Comparison of ENCODE assay signal across 8 cellular contexts in the genomic region with DNA sequence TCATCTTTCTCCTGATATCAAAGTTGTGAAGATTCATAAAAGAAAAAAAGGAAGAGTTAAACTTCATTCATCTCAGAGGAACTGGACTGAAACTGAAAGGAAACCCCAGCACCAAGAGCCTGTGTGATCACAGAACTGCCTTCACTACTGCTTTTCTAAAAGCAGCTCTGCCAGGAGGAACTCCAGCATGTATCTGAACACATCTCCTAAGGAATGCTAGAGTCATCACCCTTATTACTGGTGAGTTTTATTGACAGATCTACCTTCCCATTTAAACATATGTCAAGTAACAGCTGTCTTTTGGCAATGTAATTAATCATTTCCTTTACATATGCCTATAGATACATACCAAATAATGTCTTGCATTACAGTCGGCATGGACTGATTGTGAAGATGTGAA.
DNase-seq lines count a peak whose midpoint lies in the region; ATAC-seq, FAIRE-seq and TF ChIP-seq lines count a peak whose summit lies in the region.

No MANE protein-coding gene starts in this region.

- H3K27ac ChIP-seq in spleen (peak overlapping the region in 6 of 8 donors; percentile 62 to 71 (median 68)), tibial nerve (peak overlapping the region in 2 of 4 donors; percentile 27 to 72)

- no peaks in the 10 kb centered on the region for H3K9me3 ChIP-seq in spleen
- H3K9me3 ChIP-seq in tibial nerve: no peaks in the 10 kb centered on the region

- H3K4me3 Mint-ChIP-seq in activated CD8-positive, alpha-beta memory T cell treated with anti-CD3 and anti-CD28 coated beads, Interleukin-2, amount 10 ng/mL, durations not matched to agents 7 days and 5 days: peak overlapping the region; percentile 29
- peak overlapping the region; percentile 9 for H3K4me3 Mint-ChIP-seq in T-helper 1 cell treated with Interleukin-12 subunit alpha and Interleukin-12 subunit beta and Interleukin-4 antibody, amounts not matched to agents 30 μg/mL and 1 μg/mL, for 36 hours

- H3K36me3 Mint-ChIP-seq in activated CD8-positive, alpha-beta memory T cell treated with anti-CD3 and anti-CD28 coated beads, Interleukin-2, amount 10 ng/mL, durations not matched to agents 7 days and 5 days: no peaks in the 10 kb centered on the region
- no peaks in the 10 kb centered on the region for H3K36me3 Mint-ChIP-seq in T-helper 1 cell treated with Interleukin-12 subunit alpha and Interleukin-12 subunit beta and Interleukin-4 antibody, amounts not matched to agents 30 μg/mL and 1 μg/mL, for 36 hours (ENCODE audit: low read depth)

- H3K27me3 Mint-ChIP-seq in activated CD8-positive, alpha-beta memory T cell treated with anti-CD3 and anti-CD28 coated beads, Interleukin-2, amount 10 ng/mL, durations not matched to agents 7 days and 5 days: peaks cover 64% of the 10 kb centered on the region
- peaks cover 26% of the 10 kb centered on the region for H3K27me3 Mint-ChIP-seq in T-helper 1 cell treated with Interleukin-12 subunit alpha and Interleukin-12 subunit beta and Interleukin-4 antibody, amounts not matched to agents 30 μg/mL and 1 μg/mL, for 36 hours (ENCODE audit: low read depth)

- TF ChIP-seq EP300 in tibial nerve (IDR thresholded peaks at IDR 0.05): no peak

- intact Hi-C loops in spleen (cut with DNase I; ENCODE audit: low total_unique reads): no loop called here

- peaks cover 23% of the 10 kb centered on the region for H3K4me1 Mint-ChIP-seq in activated CD8-positive, alpha-beta memory T cell treated with anti-CD3 and anti-CD28 coated beads, Interleukin-2, amount 10 ng/mL, durations not matched to agents 7 days and 5 days
- peaks cover 12% of the 10 kb centered on the region for H3K4me1 Mint-ChIP-seq in T-helper 1 cell treated with Interleukin-12 subunit alpha and Interleukin-12 subunit beta and Interleukin-4 antibody, amounts not matched to agents 30 μg/mL and 1 μg/mL, for 36 hours (ENCODE audit: low read depth)

- H3K4me3 ChIP-seq in spleen (peak overlapping the region in 1 of 8 donors; percentile 13), tibial nerve (peak overlapping the region in 1 of 4 donors; percentile 9)

- TF ChIP-seq POLR2A in spleen (IDR thresholded peaks at IDR 0.05) (no peak), tibial nerve (IDR thresholded peaks at IDR 0.05) (no peak)

- H3K4me1 ChIP-seq in spleen: peaks cover 6 to 66% (median 35%) of the 10 kb centered on the region in 6 donors
- peaks cover 0 to 31% (median 18%) of the 10 kb centered on the region in 4 donors for H3K4me1 ChIP-seq in tibial nerve

- peak; percentile 27 for ATAC-seq in activated CD8-positive, alpha-beta memory T cell treated with anti-CD3 and anti-CD28 coated beads, Interleukin-2, amount 10 ng/mL, durations not matched to agents 7 days and 5 days
- ATAC-seq in HG02973 (IDR thresholded peaks at IDR 0.05; ENCODE audit: unreplicated experiment): peak; percentile 35

- no peak for TF ChIP-seq CTCF in spleen (IDR thresholded peaks at IDR 0.05 in 8 of 11, conservative IDR thresholded peaks at IDR 0.05 in 3 of 11)
- TF ChIP-seq CTCF in tibial nerve (IDR thresholded peaks at IDR 0.05): no peak

- WGBS in spleen, 5 donors: 45 to 58% (median 54%) methylated on average over 1 of the region's 1 CpG
- 27 to 55% methylated on average over 1 of the region's 1 CpG for WGBS in tibial nerve, 2 donors

- no peaks in the 10 kb centered on the region for H3K9me3 Mint-ChIP-seq in activated CD8-positive, alpha-beta memory T cell treated with anti-CD3 and anti-CD28 coated beads, Interleukin-2, amount 10 ng/mL, durations not matched to agents 7 days and 5 days (ENCODE audit: low read depth)
- no peaks in the 10 kb centered on the region for H3K9me3 Mint-ChIP-seq in T-helper 1 cell treated with Interleukin-12 subunit alpha and Interleukin-12 subunit beta and Interleukin-4 antibody, amounts not matched to agents 30 μg/mL and 1 μg/mL, for 36 hours

- no peaks in the 10 kb centered on the region for H3K36me3 ChIP-seq in spleen
- no peaks in the 10 kb centered on the region for H3K36me3 ChIP-seq in tibial nerve

- no peak for DNase-seq in activated CD8-positive, alpha-beta memory T cell treated with anti-CD3 and anti-CD28 coated beads, Interleukin-2, amount 10 ng/mL, durations not matched to agents 7 days and 5 days
- DNase-seq in activated CD8-positive, alpha-beta memory T cell treated with anti-CD3 and anti-CD28 coated beads, Interleukin-2, amount 50 U/mL, for 48 hours: no peak
- DNase-seq in spleen (no peak), tibial nerve (ENCODE audit: low spot score in 2 of 2) (no peak), frontal cortex (ENCODE audit: low spot score in 2 of 2) (no peak)
- no peak for DNase-seq in activated CD4-positive, alpha-beta T cell treated with anti-CD3 and anti-CD28 coated beads, Interleukin-2, amount 50 U/mL, for 1 hour

- H3K27ac Mint-ChIP-seq in activated CD8-positive, alpha-beta memory T cell treated with anti-CD3 and anti-CD28 coated beads, Interleukin-2, amount 10 ng/mL, durations not matched to agents 7 days and 5 days: no peak overlapping the region
- H3K27ac Mint-ChIP-seq in T-helper 1 cell treated with Interleukin-12 subunit alpha and Interleukin-12 subunit beta and Interleukin-4 antibody, amounts not matched to agents 30 μg/mL and 1 μg/mL, for 36 hours: no peak overlapping the region

- H3K27me3 ChIP-seq in spleen (replicated peaks in 1 of 7) (no peaks in the 10 kb centered on the region), tibial nerve (no peaks in the 10 kb centered on the region)

- FAIRE-seq in frontal cortex (lab: Jason Lieb, UNC): no peak

- CTCF ChIA-PET in activated CD8-positive, alpha-beta memory T cell treated with anti-CD3 and anti-CD28 coated beads, Interleukin-2, amount 10 ng/mL, durations not matched to agents 7 days and 5 days (lab: Charles Lee): interaction anchor here (1.1 kb wide), 1 partner anchor 22 kb away, joined by 3 read pairs; no protein-coding TSS in a partner anchor
